In genomic region chr1:78007677-78008341, GRCh38 we compare ENCODE assay signal across 11 cellular contexts. TPM values are rescaled to one million over a fixed set of nuclear protein-coding genes. Genes with fewer than 3 reads are reported as not detected.
DNase-seq lines count a peak whose midpoint lies in the region; TF ChIP-seq lines count a peak whose summit lies in the region.
"Had no signal": no experiment of that assay in that cellular context is flagged by ENCODE, and none has a peak within 500 bp of the region (broad histone marks: within the 10 kb centered on the region; RNA-seq: fewer than 3 reads in every experiment).

No MANE protein-coding gene starts in this region.

- no peak overlapping the region for H3K4me3 ChIP-seq in BLaER1 treated with 17β-estradiol and CSF1 and Interleukin-3, amounts not matched to agents 10 nM and 100 nM
- H3K4me3 ChIP-seq in MG63 (peak overlapping the region; percentile 76), esophagus squamous epithelium (peak overlapping the region in 3 of 4 donors; percentile 60 to 68 (median 65)), rectal smooth muscle tissue (ENCODE audit: low read length) (peak overlapping the region; percentile 20)

- H3K4me1 ChIP-seq in BLaER1 treated with 17β-estradiol and CSF1 and Interleukin-3, amounts not matched to agents 10 nM and 100 nM, result peaks cover 14 to 41% (median 26%) of the 10 kb centered on the region in 10 experiments
- H3K4me1 ChIP-seq in esophagus squamous epithelium (peaks cover 0 to 54% (median 9%) of the 10 kb centered on the region in 3 donors), rectal smooth muscle tissue (ENCODE audit: control insufficient read depth, insufficient read depth, low read length) (peaks cover 6% of the 10 kb centered on the region)

- H3K27me3 ChIP-seq in BLaER1 treated with 17β-estradiol and CSF1 and Interleukin-3, amounts not matched to agents 10 nM and 100 nM, result no peaks in the 10 kb centered on the region
- H3K27me3 ChIP-seq in MG63, result no peaks in the 10 kb centered on the region
- H3K27me3 ChIP-seq in esophagus squamous epithelium, result no peaks in the 10 kb centered on the region
- no peaks in the 10 kb centered on the region for H3K27me3 ChIP-seq in rectal smooth muscle tissue (ENCODE audit: control insufficient read depth, insufficient read depth, low read length)

- no peak overlapping the region for H3K9ac ChIP-seq in BLaER1 treated with 17β-estradiol and CSF1 and Interleukin-3, amounts not matched to agents 10 nM and 100 nM
- H3K9ac ChIP-seq in rectal smooth muscle tissue (ENCODE audit: low read length), result no peak overlapping the region

- no peak for TF ChIP-seq POLR2A in esophagus squamous epithelium (IDR thresholded peaks at IDR 0.05)

- intact Hi-C loops in esophagus squamous epithelium (cut with DNase I), result no loop called here

- 69 to 70% methylated on average over 4 of the region's 4 CpGs for WGBS in esophagus squamous epithelium, 2 donors

- no peak for DNase-seq in MG63
- DNase-seq in esophagus squamous epithelium (lab: John Stamatoyannopoulos, UW), result no peak
- DNase-seq in activated CD8-positive, alpha-beta memory T cell treated with anti-CD3 and anti-CD28 coated beads for 24 hours, result no peak
- DNase-seq in inferior parietal cortex (ENCODE audit: extremely low spot score), result no peak
- DNase-seq in HuH-7 (ENCODE audit: low spot score), result no peak
- no peak for DNase-seq in putamen (ENCODE audit: low spot score)
- DNase-seq: activated effector memory CD4-positive, alpha-beta T cell treated with anti-CD3 and anti-CD28 coated beads, Interleukin-2, amount 50 U/mL, for 16 hours; endodermal cell; NCI-H2029 treated with DMSO at 0.1 percent for 48 hours had no signal

- peaks cover 0 to 20% (median 0%) of the 10 kb centered on the region in 11 experiments; a peak in 2 of 22 replicates for H4K20me1 ChIP-seq in BLaER1 treated with 17β-estradiol and CSF1 and Interleukin-3, amounts not matched to agents 10 nM and 100 nM

- H3K9me3 ChIP-seq in BLaER1 treated with 17β-estradiol and CSF1 and Interleukin-3, amounts not matched to agents 10 nM and 100 nM (replicated peaks in 1 of 11), result no peaks in the 10 kb centered on the region
- H3K9me3 ChIP-seq in MG63 (no peaks in the 10 kb centered on the region), esophagus squamous epithelium (no peaks in the 10 kb centered on the region)

- no peak for TF ChIP-seq CTCF in esophagus squamous epithelium (IDR thresholded peaks at IDR 0.05)

- H3K36me3 ChIP-seq in BLaER1 treated with 17β-estradiol and CSF1 and Interleukin-3, amounts not matched to agents 10 nM and 100 nM, result peaks cover 0 to 2% (median under 1%) of the 10 kb centered on the region in 11 experiments; a peak in 7 of 22 replicates
- H3K36me3 ChIP-seq in MG63 (peaks cover 22% of the 10 kb centered on the region), esophagus squamous epithelium (peaks cover 0 to 2% (median 0%) of the 10 kb centered on the region in 3 donors), rectal smooth muscle tissue (ENCODE audit: control insufficient read depth, insufficient read depth, low read length) (no peaks in the 10 kb centered on the region)

- H3K27ac ChIP-seq in BLaER1 treated with 17β-estradiol and CSF1 and Interleukin-3, amounts not matched to agents 10 nM and 100 nM, result no peak overlapping the region
- H3K27ac ChIP-seq in esophagus squamous epithelium (peak overlapping the region in 2 of 4 donors; percentile 92 to 97), rectal smooth muscle tissue (ENCODE audit: low read depth, low read length) (no peak overlapping the region)

- peak overlapping the region in 9 of 11 experiments; percentile 34 to 90 (median 87); a peak in 11 of 22 replicates for H3K4me2 ChIP-seq in BLaER1 treated with 17β-estradiol and CSF1 and Interleukin-3, amounts not matched to agents 10 nM and 100 nM

RNA-seq across cellular contexts. Expression of gene DNAJB4, which starts 3.1 kb away (rescaled TPM):
- total RNA-seq in MG63 (2014; rRNA removed; shearing (Covaris generic); ENCODE audit: low replicate concordance), result 20.9 and 34.9 TPM in 2 replicates
- 10 to 100 TPM; 11.9 to 27.3 (median 22.5) TPM for total RNA-seq in esophagus squamous epithelium

RNA-seq across cellular contexts. Expression of gene FUBP1, which starts 28.9 kb away (rescaled TPM):
- 183 and 225 TPM in 2 replicates for total RNA-seq in MG63 (2014; rRNA removed; shearing (Covaris generic); ENCODE audit: low replicate concordance)
- total RNA-seq in esophagus squamous epithelium, result 100 to 1,000 TPM in 2 of 4 donors, 10 to 100 TPM in 2; 44.6 to 103 (median 77.8) TPM

RNA-seq across cellular contexts. Expression of gene GIPC2, which starts 38.0 kb away (rescaled TPM):
- total RNA-seq in MG63 (2014; rRNA removed; shearing (Covaris generic); ENCODE audit: low replicate concordance), result 0.10 TPM in 1 of 2 replicates, not detected in the other
- 1 to 10 TPM; 2.8 to 4.2 (median 3.7) TPM for total RNA-seq in esophagus squamous epithelium

Comparison
In these comparisons a context has a peak if more than half of its experiments do, and no peak if none do; other contexts are left out.
1. H3K4me3 ChIP-seq: peak in MG63 (single experiment), esophagus squamous epithelium (3 of 4) and rectal smooth muscle tissue (single experiment); none in BLaER1 treated with 17β-estradiol and CSF1 and Interleukin-3, amounts not matched to agents 10 nM and 100 nM (0 of 10).